In the genomic region with DNA sequence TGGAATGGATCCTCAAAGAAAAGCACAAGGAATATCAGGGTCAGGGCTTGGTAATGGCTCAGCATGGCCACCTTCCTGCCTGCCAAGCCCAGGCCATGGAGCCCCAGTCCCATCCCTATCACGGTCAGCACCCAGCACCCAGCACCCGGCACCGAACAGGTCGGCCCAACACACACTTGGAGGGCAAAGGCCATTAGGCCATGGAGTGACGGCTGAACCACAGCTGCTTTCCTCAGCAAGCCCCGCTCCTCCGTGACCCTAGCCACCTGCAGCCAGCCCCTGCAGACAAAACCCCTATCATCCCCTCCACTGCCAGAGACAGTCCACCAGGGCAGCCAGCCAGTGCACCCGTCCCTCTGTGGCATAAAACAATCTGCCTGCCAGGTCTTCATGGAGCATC, we compare ENCODE assay signal across 30 cellular contexts.
"Had no signal": no experiment of that assay in that cellular context is flagged by ENCODE, and none has a peak within 500 bp of the region (broad histone marks: within the 10 kb centered on the region; RNA-seq: fewer than 3 reads in every experiment).

No MANE protein-coding gene starts in this region.

- H3K27me3 ChIP-seq: dorsolateral prefrontal cortex, gastrocnemius medialis, heart left ventricle, hepatocyte, left lung, stomach, thyroid gland, vagina had no signal

- H3K36me3 Mint-ChIP-seq: natural killer cell treated with Interleukin-12 subunit alpha and Interleukin-12 subunit beta and Interleukin-15 and Interleukin-18, amount 100 ng/mL, for 72 hours; stimulated activated effector memory CD8-positive, alpha-beta T cell treated with anti-CD3 and anti-CD28 coated beads, Interleukin-12 subunit alpha, Interleukin-12 subunit beta, amount 100 ng/mL, for 72 hours had no signal

- H3K4me3 ChIP-seq: dorsolateral prefrontal cortex, gastrocnemius medialis, heart left ventricle, hepatocyte, left lung, mucosa of descending colon, psoas muscle, stomach, thyroid gland, vagina had no signal

- H3K4me1 Mint-ChIP-seq: endodermal cell had no signal

- ATAC-seq: esophagus mucosa; gastrocnemius medialis; heart left ventricle; left cardiac atrium; left lung; mucosa of descending colon; psoas muscle; right cardiac atrium; stimulated activated effector memory CD8-positive, alpha-beta T cell treated with anti-CD3 and anti-CD28 coated beads, Interleukin-12 subunit alpha, Interleukin-12 subunit beta, amount 100 ng/mL, for 72 hours had no signal

- H3K9me3 ChIP-seq: gastrocnemius medialis, heart left ventricle, left lung, mucosa of descending colon, psoas muscle, stomach, thyroid gland, vagina had no signal

- DNase-seq: cerebellar nuclear complex; effector CD8-positive, alpha-beta T cell; endodermal cell; foreskin fibroblast; gastrocnemius medialis; left cardiac atrium; mesenchymal stem cell; naive B cell; psoas muscle; right cardiac atrium; small intestine; stimulated activated CD4-positive, alpha-beta T cell treated with anti-CD3 and anti-CD28 coated beads, Interleukin-12 subunit alpha, Interleukin-12 subunit beta, amount 100 ng/mL, for 4 hours; stimulated activated CD4-positive, alpha-beta T cell treated with anti-CD3 and anti-CD28 coated beads, Interleukin-1b, Interleukin-23, amount 100 ng/mL, for 48 hours; stimulated activated CD4-positive, alpha-beta T cell treated with anti-CD3 and anti-CD28 coated beads, Interleukin-4, amount 100 ng/mL, for 1 hour; stimulated activated naive CD4-positive, alpha-beta T cell treated with Interleukin-2 at 50 U/mL for 16 hours; stomach; thyroid gland; trophoblast cell had no signal

- H3K27ac ChIP-seq: dorsolateral prefrontal cortex, epithelial cell of prostate, gastrocnemius medialis, heart left ventricle, hepatocyte, left lung, psoas muscle, stomach, thyroid gland, vagina had no signal

- H3K27ac Mint-ChIP-seq: endodermal cell; mesothelial cell of epicardium; naive B cell; natural killer cell treated with Interleukin-12 subunit alpha and Interleukin-12 subunit beta and Interleukin-15 and Interleukin-18, amount 100 ng/mL, for 72 hours; stimulated activated effector memory CD8-positive, alpha-beta T cell treated with anti-CD3 and anti-CD28 coated beads, Interleukin-12 subunit alpha, Interleukin-12 subunit beta, amount 100 ng/mL, for 72 hours had no signal

- H3K9me3 Mint-ChIP-seq: endodermal cell; mesothelial cell of epicardium; naive B cell; natural killer cell treated with Interleukin-12 subunit alpha and Interleukin-12 subunit beta and Interleukin-15 and Interleukin-18, amount 100 ng/mL, for 72 hours; neural crest cell; stimulated activated effector memory CD8-positive, alpha-beta T cell treated with anti-CD3 and anti-CD28 coated beads, Interleukin-12 subunit alpha, Interleukin-12 subunit beta, amount 100 ng/mL, for 72 hours had no signal

- H3K4me1 ChIP-seq: gastrocnemius medialis, left lung, psoas muscle, stomach, thyroid gland, vagina had no signal

- H3K27me3 Mint-ChIP-seq: naive B cell; natural killer cell treated with Interleukin-12 subunit alpha and Interleukin-12 subunit beta and Interleukin-15 and Interleukin-18, amount 100 ng/mL, for 72 hours had no signal

- H3K4me3 Mint-ChIP-seq: endodermal cell; mesothelial cell of epicardium; naive B cell; natural killer cell treated with Interleukin-12 subunit alpha and Interleukin-12 subunit beta and Interleukin-15 and Interleukin-18, amount 100 ng/mL, for 72 hours; neural crest cell; stimulated activated effector memory CD8-positive, alpha-beta T cell treated with anti-CD3 and anti-CD28 coated beads, Interleukin-12 subunit alpha, Interleukin-12 subunit beta, amount 100 ng/mL, for 72 hours had no signal

- H3K36me3 ChIP-seq: vagina had no signal
